18 cellular contexts compared by ENCODE assay signal in genomic region chr19:35417713-35418534, GRCh38. TPM values are rescaled to one million over a fixed set of nuclear protein-coding genes. Genes with fewer than 3 reads are reported as not detected.
"Had no signal": no experiment of that assay in that cellular context is flagged by ENCODE, and none has a peak within 500 bp of the region (broad histone marks: within the 10 kb centered on the region; RNA-seq: fewer than 3 reads in every experiment).

No MANE protein-coding gene starts in this region.

- H3K4me1 ChIP-seq: ascending aorta, foreskin keratinocyte, right atrium auricular region had no signal

- H3K4me3 Mint-ChIP-seq: activated naive CD8-positive, alpha-beta T cell treated with anti-CD3 and anti-CD28 coated beads, Interleukin-2, amount 50 U/mL, for 24 hours; stimulated activated memory B cell treated with anti-CD40 and anti-IgM and Interleukin-4, amounts not matched to agents 10 μg/mL and 1 μg/mL and 100 μg/mL, for 72 hours had no signal

- H3K4me2 ChIP-seq: smooth muscle cell had no signal

- ATAC-seq: activated naive CD8-positive, alpha-beta T cell treated with anti-CD3 and anti-CD28 coated beads, Interleukin-2, amount 50 U/mL, for 24 hours; left cardiac atrium; stimulated activated memory B cell treated with anti-CD40 and anti-IgM and Interleukin-4, amounts not matched to agents 10 μg/mL and 1 μg/mL and 100 μg/mL, for 72 hours had no signal

- H3K27me3 ChIP-seq: ascending aorta, right atrium auricular region had no signal

- H3K36me3 ChIP-seq: ascending aorta, esophagus squamous epithelium, right atrium auricular region had no signal

- DNase-seq: activated CD4-positive, alpha-beta T cell treated with anti-CD3 and anti-CD28 coated beads, Interleukin-2, amount 50 U/mL, for 48 hours; activated CD4-positive, CD25-positive, alpha-beta regulatory T cell treated with anti-CD3 and anti-CD28 coated beads, Interleukin-2, amount 50 U/mL, for 72 hours; activated naive CD4-positive, alpha-beta T cell; activated naive CD8-positive, alpha-beta T cell treated with anti-CD3 and anti-CD28 coated beads, Interleukin-2, amount 50 U/mL, for 24 hours; esophagus squamous epithelium; foreskin keratinocyte; head of caudate nucleus; left cardiac atrium; midbrain; substantia nigra; trophoblast cell had no signal

- H3K9me3 Mint-ChIP-seq: activated naive CD8-positive, alpha-beta T cell treated with anti-CD3 and anti-CD28 coated beads, Interleukin-2, amount 50 U/mL, for 24 hours; stimulated activated memory B cell treated with anti-CD40 and anti-IgM and Interleukin-4, amounts not matched to agents 10 μg/mL and 1 μg/mL and 100 μg/mL, for 72 hours had no signal

- H3K9me3 ChIP-seq: ascending aorta, esophagus squamous epithelium, right atrium auricular region had no signal

- H3K36me3 Mint-ChIP-seq: stimulated activated memory B cell treated with anti-CD40 and anti-IgM and Interleukin-4, amounts not matched to agents 10 μg/mL and 1 μg/mL and 100 μg/mL, for 72 hours had no signal

- H3K27ac ChIP-seq: ascending aorta, esophagus squamous epithelium, foreskin keratinocyte, right atrium auricular region had no signal

- H3K4me3 ChIP-seq: ascending aorta, esophagus squamous epithelium, lung, right atrium auricular region, smooth muscle cell had no signal

- H3K27ac Mint-ChIP-seq: activated naive CD8-positive, alpha-beta T cell treated with anti-CD3 and anti-CD28 coated beads, Interleukin-2, amount 50 U/mL, for 24 hours; stimulated activated memory B cell treated with anti-CD40 and anti-IgM and Interleukin-4, amounts not matched to agents 10 μg/mL and 1 μg/mL and 100 μg/mL, for 72 hours had no signal

RNA-seq across cellular contexts. Expression of gene FFAR2, which starts 30.1 kb away (rescaled TPM):
- total RNA-seq: ascending aorta; bronchial epithelial cell; foreskin keratinocyte; smooth muscle cell; T-helper 2 cell treated with Interferon-gamma antibody and Interleukin-4, amounts not matched to agents 100 ng/mL and 5 ng/mL, for 36 hours had no signal

RNA-seq across cellular contexts. Expression of gene GPR42, which starts 47.1 kb away (rescaled TPM):
- total RNA-seq: ascending aorta; bronchial epithelial cell; esophagus squamous epithelium; foreskin keratinocyte; left cardiac atrium; right atrium auricular region; smooth muscle cell; T-helper 2 cell treated with Interferon-gamma antibody and Interleukin-4, amounts not matched to agents 100 ng/mL and 5 ng/mL, for 36 hours had no signal

RNA-seq across cellular contexts. Expression of gene FFAR3, which starts 59.7 kb away (rescaled TPM):
- total RNA-seq: ascending aorta; bronchial epithelial cell; esophagus squamous epithelium; foreskin keratinocyte; right atrium auricular region; smooth muscle cell; T-helper 2 cell treated with Interferon-gamma antibody and Interleukin-4, amounts not matched to agents 100 ng/mL and 5 ng/mL, for 36 hours had no signal
